In the genomic region with DNA sequence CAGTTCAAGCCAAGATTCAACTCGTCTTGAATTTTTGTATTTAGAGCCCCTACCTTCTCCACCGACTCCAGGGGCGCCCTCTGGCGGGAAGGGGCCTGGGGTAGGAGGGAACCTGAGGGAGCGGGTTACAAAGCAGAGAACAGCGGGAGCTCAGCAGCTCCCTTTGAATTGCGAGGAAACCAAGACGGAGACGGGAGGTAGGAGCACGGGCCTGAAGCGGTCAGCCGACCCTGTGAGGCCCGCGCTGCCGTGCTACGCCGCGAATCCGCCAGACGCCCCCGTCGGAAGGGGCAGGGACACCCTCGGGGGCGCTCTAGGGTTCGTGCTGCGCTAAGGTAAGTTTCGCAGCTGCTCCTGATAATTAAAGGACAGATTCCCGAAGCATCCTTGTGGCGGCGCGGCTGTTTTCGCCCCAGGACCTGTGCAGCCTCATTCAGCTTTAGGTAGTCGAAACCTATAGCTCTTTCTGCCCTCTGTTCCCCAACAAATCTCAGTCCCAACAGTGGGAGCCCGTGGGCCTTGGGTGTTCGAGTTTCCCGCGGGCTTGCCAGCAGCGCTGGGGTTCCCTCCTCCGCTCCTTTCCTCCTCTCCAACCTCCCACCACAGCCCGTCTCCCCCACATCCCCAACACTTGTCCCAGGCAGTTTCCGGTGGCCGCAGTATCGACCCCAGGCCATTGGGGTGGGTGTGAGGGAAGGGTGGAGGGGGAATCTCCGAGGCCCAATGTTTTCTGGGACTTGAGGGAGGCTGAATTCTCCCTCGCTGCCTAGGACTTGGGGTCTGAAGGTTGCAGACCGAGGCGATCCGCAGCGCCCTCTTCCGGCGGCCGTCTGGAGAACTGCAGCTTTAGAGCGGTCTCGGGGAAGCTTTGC, we compare ENCODE assay signal across 1 cellular context.
A peak's percentile ranks its signal among the peaks of the same experiment; 100 is the strongest.
TF ChIP-seq lines count a peak whose summit lies in the region.

No MANE protein-coding gene starts in this region.

TF ChIP-seq in GM23338, 12 proteins besides CTCF, POLR2A, EP300 and RAD21 (continued from another document):
- TF ChIP-seq ZNF331 (CRISPR knock-in tag; IDR thresholded peaks at IDR 0.05; ENCODE audit: low read depth) (no peak), NANOG (IDR thresholded peaks at IDR 0.05; ENCODE audit: borderline replicate concordance) (no peak), EZH2phosphoT487 (IDR thresholded peaks at IDR 0.05; ENCODE audit: unreplicated experiment) (no peak), ZNF462 (CRISPR knock-in tag; IDR thresholded peaks at IDR 0.05) (no peak)
- TF ChIP-seq, protein P1, sequence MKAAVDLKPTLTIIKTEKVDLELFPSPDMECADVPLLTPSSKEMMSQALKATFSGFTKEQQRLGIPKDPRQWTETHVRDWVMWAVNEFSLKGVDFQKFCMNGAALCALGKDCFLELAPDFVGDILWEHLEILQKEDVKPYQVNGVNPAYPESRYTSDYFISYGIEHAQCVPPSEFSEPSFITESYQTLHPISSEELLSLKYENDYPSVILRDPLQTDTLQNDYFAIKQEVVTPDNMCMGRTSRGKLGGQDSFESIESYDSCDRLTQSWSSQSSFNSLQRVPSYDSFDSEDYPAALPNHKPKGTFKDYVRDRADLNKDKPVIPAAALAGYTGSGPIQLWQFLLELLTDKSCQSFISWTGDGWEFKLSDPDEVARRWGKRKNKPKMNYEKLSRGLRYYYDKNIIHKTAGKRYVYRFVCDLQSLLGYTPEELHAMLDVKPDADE (IDR thresholded peaks at IDR 0.05), result peak; percentile 49; the same call in 1 of the 2 replicates
